ENCODE assay signal across 11 cellular contexts in the genomic region with DNA sequence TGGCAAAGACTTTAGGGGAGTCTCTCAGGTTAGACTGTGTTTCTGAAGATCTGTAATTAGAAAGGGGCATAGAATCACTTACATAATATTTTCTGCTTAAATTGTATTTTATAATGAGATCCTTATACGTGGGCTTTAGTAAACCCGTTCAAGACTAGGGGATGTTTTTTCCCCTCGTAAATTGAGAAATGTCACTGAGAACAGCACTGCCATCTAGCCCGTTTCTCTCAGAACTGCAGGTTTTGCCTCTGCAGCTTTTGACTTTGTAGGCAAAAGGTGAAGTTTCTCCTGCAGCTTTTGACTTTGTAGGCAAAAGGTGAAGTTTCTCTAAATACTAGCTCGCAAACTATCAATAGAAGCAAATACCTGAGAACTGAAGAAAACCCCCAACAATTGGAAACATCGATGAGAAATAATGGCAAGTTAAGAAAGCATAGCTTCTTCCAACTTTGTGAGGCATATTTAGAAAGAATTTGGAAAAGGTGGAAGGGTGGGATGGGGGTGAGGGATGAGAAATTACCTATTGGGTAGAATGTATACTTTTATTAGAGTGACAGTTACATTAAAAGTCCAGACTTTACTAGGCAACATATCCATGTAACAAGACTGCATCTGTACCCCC. TPM values are rescaled to one million over a fixed set of nuclear protein-coding genes. Genes with fewer than 3 reads are reported as not detected.
DNase-seq lines count a peak whose midpoint lies in the region; ATAC-seq, FAIRE-seq and TF ChIP-seq lines count a peak whose summit lies in the region.
"Had no signal": no experiment of that assay in that cellular context is flagged by ENCODE, and none has a peak within 500 bp of the region (broad histone marks: within the 10 kb centered on the region; RNA-seq: fewer than 3 reads in every experiment).

No MANE protein-coding gene starts in this region.

- CTCF ChIA-PET in AG04449 (lab: Yijun Ruan, JAX): interaction anchor here (0.8 to 3.7 kb wide), 7 partner anchors 9 to 489 kb away, joined by 3 to 27 read pairs (median 4); a partner anchor contains a TSS

- POLR2A ChIA-PET in AG04449 (lab: Yijun Ruan, JAX): no interaction called here

- no peak for ATAC-seq in GM21528 (IDR thresholded peaks at IDR 0.05; ENCODE audit: low FRiP score, unreplicated experiment)
- ATAC-seq: body of pancreas had no signal

- DNase-seq in AG04449 (ENCODE audit: low read depth, low spot score) (no peak), OCI-M1 (lab: John Stamatoyannopoulos, UW) (peak; percentile 5), fibroblast of the aortic adventitia (ENCODE audit: low read depth) (no peak), RKO (ENCODE audit: low spot score) (no peak), iPS-NIHi11 (ENCODE audit: low spot score) (no peak)
- no peak for DNase-seq in stimulated activated CD4-positive, alpha-beta T cell treated with anti-CD3 and anti-CD28 coated beads, Interleukin-2, amount 100 ng/mL, for 48 hours
- DNase-seq: activated CD4-positive, alpha-beta T cell treated with anti-CD3 and anti-CD28 coated beads, Interleukin-2, amount 50 U/mL, for 1 hour; body of pancreas; ovary had no signal

- FAIRE-seq in G401.6 (lab: Jason Lieb, UNC): peak; percentile 89

- H3K4me3 ChIP-seq in AG04449 (ENCODE audit: low read depth, low read length) (no peak overlapping the region), fibroblast of the aortic adventitia (ENCODE audit: low read depth, low read length) (no peak overlapping the region)
- H3K4me3 ChIP-seq: body of pancreas, ovary had no signal

- TF ChIP-seq CTCF in AG04449 (IDR thresholded peaks at IDR 0.05; ENCODE audit: insufficient read depth, low read length, missing control alignments): peak; percentile 10
- TF ChIP-seq CTCF in fibroblast of the aortic adventitia (IDR thresholded peaks at IDR 0.05; ENCODE audit: insufficient read depth, low read length): peak; percentile 27

RNA-seq across cellular contexts. Expression of a gene that starts 9.9 kb away (rescaled TPM):
- not detected in 2 replicates for total RNA-seq in fibroblast of the aortic adventitia (ENCODE audit: low replicate concordance)
